Comparison of ENCODE assay signal across 9 cellular contexts in genomic region chr1:59814180-59814900, GRCh38. TPM values are rescaled to one million over a fixed set of nuclear protein-coding genes. Genes with fewer than 3 reads are reported as not detected.
DNase-seq lines count a peak whose midpoint lies in the region; ATAC-seq lines count a peak whose summit lies in the region.
"Had no signal": no experiment of that assay in that cellular context is flagged by ENCODE, and none has a peak within 500 bp of the region (broad histone marks: within the 10 kb centered on the region; RNA-seq: fewer than 3 reads in every experiment).

No MANE protein-coding gene starts in this region.

- peak overlapping the region; percentile 55 to 86 for H3K27ac Mint-ChIP-seq in T-cell

- DNase-seq in DMS53 (lab: John Stamatoyannopoulos, UW): peak; percentile 100
- peak; percentile 91 for DNase-seq in NCI-H1048 (lab: John Stamatoyannopoulos, UW)
- DNase-seq in T-cell: peak; percentile 74 to 95 (median 88)
- DNase-seq in skeletal muscle cell (ENCODE audit: low read depth): no peak
- DNase-seq in hepatic stellate cell (ENCODE audit: low spot score): no peak
- DNase-seq: IMR-90 had no signal

- H3K36me3 ChIP-seq in iPS-15b (ENCODE audit: control insufficient read depth, insufficient read depth, low read length): no peaks in the 10 kb centered on the region

- no peaks in the 10 kb centered on the region for H3K36me3 Mint-ChIP-seq in T-cell

- peaks cover 13 to 21% of the 10 kb centered on the region in 2 donors for H3K27me3 Mint-ChIP-seq in T-cell

- H3K27ac ChIP-seq in angular gyrus (ENCODE audit: low read depth, low read length): peak overlapping the region; percentile 37

- peak; percentile 98 for ATAC-seq in GM21723 (IDR thresholded peaks at IDR 0.05; ENCODE audit: unreplicated experiment)
- ATAC-seq in T-cell (replicated peaks in 1 of 4): peak; percentile 93 to 94 (median 94)

- H3K4me1 ChIP-seq in iPS-15b (ENCODE audit: control insufficient read depth, insufficient read depth, low read length): peaks cover 6% of the 10 kb centered on the region

- CTCF ChIA-PET in T-cell (lab: Charles Lee): interaction anchor here (0.5 to 1.0 kb wide), 3 partner anchors 18 to 1114 kb away, joined by 3 read pairs; no protein-coding TSS in a partner anchor

- no peaks in the 10 kb centered on the region for H3K9me3 ChIP-seq in iPS-15b (ENCODE audit: control insufficient read depth, insufficient read depth, low read length)

- H3K4me1 Mint-ChIP-seq in T-cell: peaks cover 2 to 10% (median 6%) of the 10 kb centered on the region in 3 donors

- H3K9ac ChIP-seq in iPS-15b (ENCODE audit: low read depth, low read length): no peak overlapping the region

- no peaks in the 10 kb centered on the region for H3K9me3 Mint-ChIP-seq in T-cell

- H3K27me3 ChIP-seq in iPS-15b (ENCODE audit: control insufficient read depth, insufficient read depth, low read length): peaks cover 11% of the 10 kb centered on the region

- POLR2A ChIA-PET in T-cell (lab: Charles Lee): interaction anchor here (0.5 to 1.7 kb wide), 3 partner anchors 34 to 1264 kb away, joined by 4 to 5 read pairs (median 4); partner anchors contain the start of gene JUN (in 1 of the 2)

- H3K4me3 ChIP-seq in iPS-15b (ENCODE audit: low read depth, low read length): peak overlapping the region; percentile 50
- H3K4me3 ChIP-seq in skeletal muscle cell (ENCODE audit: low read depth, low read length): peak overlapping the region; percentile 20

- no peak overlapping the region for H3K4me3 Mint-ChIP-seq in T-cell

RNA-seq across cellular contexts. Expression of gene HOOK1, which starts 0.4 kb away (rescaled TPM):
- 10 to 100 TPM; 12.8 to 20.3 (median 16.8) TPM for total RNA-seq in T-cell
- total RNA-seq: IMR-90 had no signal

Comparison
In these comparisons a context has a peak if more than half of its experiments do, and no peak if none do; other contexts are left out.
1. DNase-seq: peak in DMS53 (single experiment), NCI-H1048 (single experiment) and T-cell (34 of 34); none in skeletal muscle cell (single experiment) and hepatic stellate cell (single experiment).